In the genomic region with DNA sequence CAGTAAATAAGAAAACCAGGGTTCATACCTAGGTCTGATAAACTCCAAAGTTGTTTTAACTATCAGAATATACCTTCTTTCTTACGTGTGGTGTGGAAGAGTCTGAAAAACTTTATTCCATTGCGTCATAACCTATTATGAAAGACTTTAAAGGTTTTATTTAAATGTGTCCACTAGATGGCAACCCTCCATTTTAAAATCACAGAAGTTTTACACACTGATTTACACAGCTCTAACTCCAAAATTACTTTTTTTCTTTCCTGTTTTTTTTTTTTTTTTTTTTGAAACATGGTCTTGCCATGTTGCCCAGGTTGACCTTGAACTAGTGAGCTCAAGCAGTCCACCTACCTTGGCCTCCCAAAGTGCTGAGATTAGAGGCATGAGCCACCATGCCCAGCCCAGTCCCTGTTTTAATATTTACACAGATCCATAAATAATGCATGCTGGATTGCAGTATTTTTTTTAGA, we compare ENCODE assay signal across 2 cellular contexts.
TF ChIP-seq lines count a peak whose summit lies in the region.

No MANE protein-coding gene starts in this region.

TF ChIP-seq in HEK293, 187 proteins besides CTCF, POLR2A, EP300 and RAD21 (continued from another document):
- TF ChIP-seq ZNF2 (tag by site-specific recombination; IDR thresholded peaks at IDR 0.05), result peak; percentile 76; the same call in 1 of the 2 replicates
- TF ChIP-seq, protein P1, sequence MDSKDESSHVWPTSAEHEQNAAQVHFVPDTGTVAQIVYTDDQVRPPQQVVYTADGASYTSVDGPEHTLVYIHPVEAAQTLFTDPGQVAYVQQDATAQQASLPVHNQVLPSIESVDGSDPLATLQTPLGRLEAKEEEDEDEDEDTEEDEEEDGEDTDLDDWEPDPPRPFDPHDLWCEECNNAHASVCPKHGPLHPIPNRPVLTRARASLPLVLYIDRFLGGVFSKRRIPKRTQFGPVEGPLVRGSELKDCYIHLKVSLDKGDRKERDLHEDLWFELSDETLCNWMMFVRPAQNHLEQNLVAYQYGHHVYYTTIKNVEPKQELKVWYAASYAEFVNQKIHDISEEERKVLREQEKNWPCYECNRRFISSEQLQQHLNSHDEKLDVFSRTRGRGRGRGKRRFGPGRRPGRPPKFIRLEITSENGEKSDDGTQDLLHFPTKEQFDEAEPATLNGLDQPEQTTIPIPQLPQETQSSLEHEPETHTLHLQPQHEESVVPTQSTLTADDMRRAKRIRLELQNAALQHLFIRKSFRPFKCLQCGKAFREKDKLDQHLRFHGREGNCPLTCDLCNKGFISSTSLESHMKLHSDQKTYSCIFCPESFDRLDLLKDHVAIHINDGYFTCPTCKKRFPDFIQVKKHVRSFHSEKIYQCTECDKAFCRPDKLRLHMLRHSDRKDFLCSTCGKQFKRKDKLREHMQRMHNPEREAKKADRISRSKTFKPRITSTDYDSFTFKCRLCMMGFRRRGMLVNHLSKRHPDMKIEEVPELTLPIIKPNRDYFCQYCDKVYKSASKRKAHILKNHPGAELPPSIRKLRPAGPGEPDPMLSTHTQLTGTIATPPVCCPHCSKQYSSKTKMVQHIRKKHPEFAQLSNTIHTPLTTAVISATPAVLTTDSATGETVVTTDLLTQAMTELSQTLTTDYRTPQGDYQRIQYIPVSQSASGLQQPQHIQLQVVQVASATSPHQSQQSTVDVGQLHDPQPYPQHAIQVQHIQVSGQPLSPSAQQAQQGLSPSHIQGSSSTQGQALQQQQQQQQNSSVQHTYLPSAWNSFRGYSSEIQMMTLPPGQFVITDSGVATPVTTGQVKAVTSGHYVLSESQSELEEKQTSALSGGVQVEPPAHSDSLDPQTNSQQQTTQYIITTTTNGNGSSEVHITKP (tag by site-specific recombination; IDR thresholded peaks at IDR 0.05), result peak; percentile 68
- TF ChIP-seq GFI1B (tag by site-specific recombination; IDR thresholded peaks at IDR 0.05), result peak; percentile 87
- TF ChIP-seq, protein P2, sequence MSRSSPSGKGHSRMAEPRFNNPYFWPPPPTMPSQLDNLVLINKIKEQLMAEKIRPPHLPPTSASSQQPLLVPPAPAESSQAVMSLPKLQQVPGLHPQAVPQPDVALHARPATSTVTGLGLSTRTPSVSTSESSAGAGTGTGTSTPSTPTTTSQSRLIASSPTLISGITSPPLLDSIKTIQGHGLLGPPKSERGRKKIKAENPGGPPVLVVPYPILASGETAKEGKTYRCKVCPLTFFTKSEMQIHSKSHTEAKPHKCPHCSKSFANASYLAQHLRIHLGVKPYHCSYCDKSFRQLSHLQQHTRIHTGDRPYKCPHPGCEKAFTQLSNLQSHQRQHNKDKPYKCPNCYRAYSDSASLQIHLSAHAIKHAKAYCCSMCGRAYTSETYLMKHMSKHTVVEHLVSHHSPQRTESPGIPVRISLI (tag by site-specific recombination; IDR thresholded peaks at IDR 0.05), result peak; percentile 96
- 0 out of 2 replicates have a peak, but pooled peaks have one; percentile 27 for TF ChIP-seq SP7 (tag by site-specific recombination; IDR thresholded peaks at IDR 0.05)
- peak; percentile 92 for TF ChIP-seq ZBTB21 (tag by site-specific recombination; IDR thresholded peaks at IDR 0.05)
- TF ChIP-seq ZNF335 (tag by site-specific recombination; conservative IDR thresholded peaks at IDR 0.05), result 0 out of 2 replicates have a peak, but pooled peaks have one; percentile 3
- peak; percentile 92 for TF ChIP-seq ZNF654 (tag by site-specific recombination; IDR thresholded peaks at IDR 0.05; ENCODE audit: low read depth)
- TF ChIP-seq ZNF629 (tag by site-specific recombination; IDR thresholded peaks at IDR 0.05), result peak; percentile 95
- 0 out of 2 replicates have a peak, but pooled peaks have one; percentile 13 for TF ChIP-seq ZBTB17 (tag by site-specific recombination; IDR thresholded peaks at IDR 0.05)
- peak; percentile 37; the same call in 1 of the 2 replicates for TF ChIP-seq ZNF692 (tag by site-specific recombination; IDR thresholded peaks at IDR 0.05)
- no peak for TF ChIP-seq ZNF354C (tag by site-specific recombination; IDR thresholded peaks at IDR 0.05; ENCODE audit: borderline replicate concordance, low read depth)
- TF ChIP-seq ZNF843 (tag by site-specific recombination; IDR thresholded peaks at IDR 0.05), result no peak
- TF ChIP-seq ZEB2 (tag by site-specific recombination; IDR thresholded peaks at IDR 0.05), result 0 out of 2 replicates have a peak, but pooled peaks have one; percentile 27

TF ChIP-seq in liver, 16 proteins besides CTCF, POLR2A, EP300 and RAD21 (continued from another document):
- TF ChIP-seq SP1 (IDR thresholded peaks at IDR 0.05) (peak; percentile 41), HNF4A (conservative IDR thresholded peaks at IDR 0.05) (peak; percentile 48 to 56), FOXA1 (IDR thresholded peaks at IDR 0.05) (no peak), RXRA (IDR thresholded peaks at IDR 0.05) (peak; percentile 53 to 69), MAX (IDR thresholded peaks at IDR 0.05) (no peak), TAF1 (conservative IDR thresholded peaks at IDR 0.05) (no peak), FOXA2 (IDR thresholded peaks at IDR 0.05) (no peak)
- TF ChIP-seq, protein P3, sequence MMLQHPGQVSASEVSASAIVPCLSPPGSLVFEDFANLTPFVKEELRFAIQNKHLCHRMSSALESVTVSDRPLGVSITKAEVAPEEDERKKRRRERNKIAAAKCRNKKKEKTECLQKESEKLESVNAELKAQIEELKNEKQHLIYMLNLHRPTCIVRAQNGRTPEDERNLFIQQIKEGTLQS (IDR thresholded peaks at IDR 0.05), result peak; percentile 69
